Comparison of ENCODE assay signal across 27 cellular contexts in the genomic region with DNA sequence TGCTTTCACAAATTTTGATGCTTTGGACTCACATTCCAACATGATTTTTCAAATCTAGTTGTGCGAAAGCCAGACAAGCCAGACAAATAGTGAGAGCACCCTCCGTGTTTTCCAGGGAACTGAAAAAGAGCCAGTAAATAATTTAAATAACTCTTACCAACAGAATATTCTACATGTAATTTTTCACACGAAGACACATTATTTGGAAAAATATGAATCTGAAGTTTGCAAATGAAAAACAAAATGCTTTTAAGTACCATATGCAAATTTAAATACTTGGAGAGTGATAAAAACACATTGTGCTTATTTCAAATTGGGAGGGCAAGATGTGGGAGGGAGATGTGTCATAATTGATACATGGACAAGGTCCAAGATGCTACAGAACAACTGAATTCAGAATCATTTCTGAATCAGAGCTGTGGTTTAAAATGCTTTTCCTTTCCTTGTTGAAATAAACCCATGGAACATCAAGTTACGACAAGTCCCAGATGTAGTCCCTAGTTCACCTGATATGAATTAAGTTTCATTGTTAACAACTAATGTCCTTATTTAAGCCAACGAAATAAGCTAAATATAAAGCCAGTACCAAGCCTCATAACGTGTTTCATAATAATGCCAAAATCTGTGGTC.
A peak's percentile ranks its signal among the peaks of the same experiment; 100 is the strongest.
DNase-seq lines count a peak whose midpoint lies in the region; ATAC-seq and TF ChIP-seq lines count a peak whose summit lies in the region.
"Had no signal": no experiment of that assay in that cellular context is flagged by ENCODE, and none has a peak within 500 bp of the region (broad histone marks: within the 10 kb centered on the region; RNA-seq: fewer than 3 reads in every experiment).

No MANE protein-coding gene starts in this region.

- H3K9me3 Mint-ChIP-seq in activated CD4-positive, alpha-beta T cell treated with anti-CD3 and anti-CD28 coated beads for 36 hours (ENCODE audit: low read depth), result peaks cover 2% of the 10 kb centered on the region
- H3K9me3 Mint-ChIP-seq: activated CD4-positive, alpha-beta T cell treated with anti-CD3 and anti-CD28 coated beads, Interleukin-2, amount 10 ng/mL, durations not matched to agents 7 days and 5 days; dendritic cell treated with granulocyte-macrophage colony-stimulating factor and Interleukin-4, amounts not matched to agents 40 ng/mL and 50 ng/mL, for 4 days; natural killer cell treated with Interleukin-12 subunit alpha and Interleukin-12 subunit beta and Interleukin-15 and Interleukin-18, amount 100 ng/mL, for 72 hours; T-helper 2 cell treated with Interferon-gamma antibody and Interleukin-4, amounts not matched to agents 5 μg/mL and 100 μg/mL, for 36 hours; type B pancreatic cell had no signal

- H3K27ac ChIP-seq in mammary epithelial cell (ENCODE audit: insufficient read depth, low read depth, low read length) (peak overlapping the region; percentile 70), foreskin keratinocyte (peak overlapping the region; percentile 72)
- H3K27ac ChIP-seq: cardiac muscle cell, ovary, VCaP had no signal

- 12% methylated on average over 6 of the region's 6 CpGs for WGBS in mammary epithelial cell (ENCODE audit: low coverage, missing lambda C conversion rate)

- no peaks in the 10 kb centered on the region for H4K20me1 ChIP-seq in mammary epithelial cell (ENCODE audit: insufficient read depth, low read length)

- no peaks in the 10 kb centered on the region for H3K27me3 ChIP-seq in mammary epithelial cell (ENCODE audit: insufficient read depth, low read length)
- no peaks in the 10 kb centered on the region for H3K27me3 ChIP-seq in foreskin keratinocyte
- H3K27me3 ChIP-seq: ovary had no signal

- DNase-seq in LHCN-M2 (ENCODE audit: low read depth) (peak; percentile 19), mammary epithelial cell (peak; percentile 93), foreskin keratinocyte (peak; percentile 80 to 92), superior temporal gyrus (ENCODE audit: extremely low spot score) (peak; percentile 84), NCI-H2107 treated with DMSO at 0.1 percent for 48 hours (lab: John Stamatoyannopoulos, UW; ENCODE audit: unreplicated experiment) (no peak)
- no peak for DNase-seq in activated CD4-positive, alpha-beta T cell treated with anti-CD3 and anti-CD28 coated beads for 36 hours
- DNase-seq: activated CD4-positive, alpha-beta T cell treated with anti-CD3 and anti-CD28 coated beads, Interleukin-2, amount 10 ng/mL, durations not matched to agents 7 days and 5 days; activated naive CD4-positive, alpha-beta T cell; activated T-cell treated with anti-CD3 and anti-CD28 coated beads, Interleukin-2, amount 50 U/mL, for 48 hours; CD4-positive, CD25-positive, alpha-beta regulatory T cell; foreskin melanocyte; KBM-7; NCI-H1436 treated with DMSO at 0.1 percent for 48 hours; NCI-H2171; NCI-H524; ovary; right cardiac atrium; RPMI8226; stimulated activated CD4-positive, alpha-beta T cell treated with anti-CD3 and anti-CD28 coated beads, Interleukin-15, amount 100 ng/mL, for 24 hours; stimulated activated naive CD8-positive, alpha-beta T cell treated with anti-CD3 and anti-CD28 coated beads, Interleukin-15, amount 100 ng/mL, for 72 hours had no signal

- CTCF ChIA-PET in mammary epithelial cell (lab: Charles Lee; ENCODE audit: low non-redundant PET), result interaction anchor here (0.7 kb wide), 1 partner anchor 135 kb away, joined by 3 read pairs; no protein-coding TSS in a partner anchor
- CTCF ChIA-PET in activated CD4-positive, alpha-beta T cell treated with anti-CD3 and anti-CD28 coated beads for 36 hours (lab: Charles Lee), result interaction anchor here (0.6 to 0.7 kb wide), 2 partner anchors 47 to 139 kb away, joined by 3 read pairs; no protein-coding TSS in a partner anchor

- POLR2A ChIA-PET in activated CD4-positive, alpha-beta T cell treated with anti-CD3 and anti-CD28 coated beads for 36 hours (lab: Charles Lee), result no interaction called here

- H3K4me1 ChIP-seq in mammary epithelial cell (ENCODE audit: insufficient read depth, low read length) (peaks cover 23% of the 10 kb centered on the region), foreskin keratinocyte (peaks cover 23% of the 10 kb centered on the region)

- BruUV-seq in mammary epithelial cell (replicated peaks; lab: Mats Ljungman, UMichigan), result no TSS peak

- H3K4me3 Mint-ChIP-seq in activated CD4-positive, alpha-beta T cell treated with anti-CD3 and anti-CD28 coated beads for 36 hours, result no peak overlapping the region
- H3K4me3 Mint-ChIP-seq: activated CD4-positive, alpha-beta T cell treated with anti-CD3 and anti-CD28 coated beads, Interleukin-2, amount 10 ng/mL, durations not matched to agents 7 days and 5 days; CD4-positive, CD25-positive, alpha-beta regulatory T cell; dendritic cell treated with granulocyte-macrophage colony-stimulating factor and Interleukin-4, amounts not matched to agents 40 ng/mL and 50 ng/mL, for 4 days; natural killer cell treated with Interleukin-12 subunit alpha and Interleukin-12 subunit beta and Interleukin-15 and Interleukin-18, amount 100 ng/mL, for 72 hours; stimulated activated naive CD8-positive, alpha-beta T cell treated with anti-CD3 and anti-CD28 coated beads, Interleukin-15, amount 100 ng/mL, for 72 hours; T-helper 2 cell treated with Interferon-gamma antibody and Interleukin-4, amounts not matched to agents 5 μg/mL and 100 μg/mL, for 36 hours; type B pancreatic cell had no signal

- peak overlapping the region in 2 of 3 experiments; percentile 8 to 24 for H3K4me3 ChIP-seq in mammary epithelial cell (replicated peaks in 1 of 3; ENCODE audit: insufficient read depth in 1 of 3, low read depth in 2 of 3, low read length in 3 of 3)
- H3K4me3 ChIP-seq: cardiac muscle cell, ovary had no signal

- ATAC-seq in foreskin keratinocyte (peak; percentile 85), GM21825 (IDR thresholded peaks at IDR 0.05; ENCODE audit: unreplicated experiment) (no peak)
- no peak for ATAC-seq in activated CD4-positive, alpha-beta T cell treated with anti-CD3 and anti-CD28 coated beads for 36 hours
- ATAC-seq: natural killer cell treated with Interleukin-12 subunit alpha and Interleukin-12 subunit beta and Interleukin-15 and Interleukin-18, amount 100 ng/mL, for 72 hours; right cardiac atrium; stimulated activated naive CD8-positive, alpha-beta T cell treated with anti-CD3 and anti-CD28 coated beads, Interleukin-15, amount 100 ng/mL, for 72 hours had no signal

- H3K4me1 Mint-ChIP-seq in activated CD4-positive, alpha-beta T cell treated with anti-CD3 and anti-CD28 coated beads for 36 hours, result no peaks in the 10 kb centered on the region
- H3K4me1 Mint-ChIP-seq: activated CD4-positive, alpha-beta T cell treated with anti-CD3 and anti-CD28 coated beads, Interleukin-2, amount 10 ng/mL, durations not matched to agents 7 days and 5 days; CD4-positive, CD25-positive, alpha-beta regulatory T cell; stimulated activated naive CD8-positive, alpha-beta T cell treated with anti-CD3 and anti-CD28 coated beads, Interleukin-15, amount 100 ng/mL, for 72 hours had no signal

- no peak overlapping the region for H3K9ac ChIP-seq in mammary epithelial cell (ENCODE audit: insufficient read depth, low read length)

- no peaks in the 10 kb centered on the region for H3K79me2 ChIP-seq in mammary epithelial cell (ENCODE audit: insufficient read depth, low read length)

- no peaks in the 10 kb centered on the region for H3K36me3 Mint-ChIP-seq in activated CD4-positive, alpha-beta T cell treated with anti-CD3 and anti-CD28 coated beads for 36 hours (ENCODE audit: low read depth)
- H3K36me3 Mint-ChIP-seq: CD4-positive, CD25-positive, alpha-beta regulatory T cell; natural killer cell treated with Interleukin-12 subunit alpha and Interleukin-12 subunit beta and Interleukin-15 and Interleukin-18, amount 100 ng/mL, for 72 hours; type B pancreatic cell had no signal

- no peaks in the 10 kb centered on the region for H3K36me3 ChIP-seq in mammary epithelial cell (ENCODE audit: insufficient read depth, low read length)
- H3K36me3 ChIP-seq: cardiac muscle cell, ovary had no signal

- dilution Hi-C loops in mammary epithelial cell (cut with HindIII; ENCODE audit: low sequenced_read_pairs), result no loop called here

- TF ChIP-seq CTCF in mammary epithelial cell (conservative IDR thresholded peaks at IDR 0.05 in 1 of 2, IDR thresholded peaks at IDR 0.05 in 1 of 2; ENCODE audit: extremely low read depth in 1 of 2, insufficient read depth in 1 of 2, low read depth in 1 of 2, low read length in 2 of 2) (no peak), foreskin keratinocyte (conservative IDR thresholded peaks at IDR 0.05) (no peak)

- intact Hi-C loops in mammary epithelial cell (cut with micrococcal nuclease), result loop anchor here (10.0 kb wide), 3 partner anchors 243 to 1117 kb away; no protein-coding TSS in a partner anchor
- intact Hi-C loops in activated CD4-positive, alpha-beta T cell treated with anti-CD3 and anti-CD28 coated beads for 36 hours (cut with DNase I, micrococcal nuclease), result no loop called here

- H3K27me3 Mint-ChIP-seq in activated CD4-positive, alpha-beta T cell treated with anti-CD3 and anti-CD28 coated beads for 36 hours, result no peaks in the 10 kb centered on the region
- H3K27me3 Mint-ChIP-seq: activated CD4-positive, alpha-beta T cell treated with anti-CD3 and anti-CD28 coated beads, Interleukin-2, amount 10 ng/mL, durations not matched to agents 7 days and 5 days; CD4-positive, CD25-positive, alpha-beta regulatory T cell; dendritic cell treated with granulocyte-macrophage colony-stimulating factor and Interleukin-4, amounts not matched to agents 40 ng/mL and 50 ng/mL, for 4 days; natural killer cell treated with Interleukin-12 subunit alpha and Interleukin-12 subunit beta and Interleukin-15 and Interleukin-18, amount 100 ng/mL, for 72 hours; stimulated activated naive CD8-positive, alpha-beta T cell treated with anti-CD3 and anti-CD28 coated beads, Interleukin-15, amount 100 ng/mL, for 72 hours had no signal

- peak overlapping the region; percentile 61 for H2AFZ ChIP-seq in mammary epithelial cell (ENCODE audit: low read depth, low read length)

- in situ Hi-C loops in mammary epithelial cell (cut with MboI; ENCODE audit: low sequenced_read_pairs in 2 of 2), result no loop called here

- no peaks in the 10 kb centered on the region for H3K9me3 ChIP-seq in mammary epithelial cell (replicated peaks; ENCODE audit: insufficient read depth, low read length)
- H3K9me3 ChIP-seq: ovary had no signal

- H3K4me2 ChIP-seq in mammary epithelial cell (ENCODE audit: insufficient read depth, low read depth, low read length), result peak overlapping the region; percentile 83

- no peak overlapping the region for H3K27ac Mint-ChIP-seq in activated CD4-positive, alpha-beta T cell treated with anti-CD3 and anti-CD28 coated beads for 36 hours
- H3K27ac Mint-ChIP-seq: activated CD4-positive, alpha-beta T cell treated with anti-CD3 and anti-CD28 coated beads, Interleukin-2, amount 10 ng/mL, durations not matched to agents 7 days and 5 days; CD4-positive, CD25-positive, alpha-beta regulatory T cell; dendritic cell treated with granulocyte-macrophage colony-stimulating factor and Interleukin-4, amounts not matched to agents 40 ng/mL and 50 ng/mL, for 4 days; natural killer cell treated with Interleukin-12 subunit alpha and Interleukin-12 subunit beta and Interleukin-15 and Interleukin-18, amount 100 ng/mL, for 72 hours; stimulated activated naive CD8-positive, alpha-beta T cell treated with anti-CD3 and anti-CD28 coated beads, Interleukin-15, amount 100 ng/mL, for 72 hours; T-helper 2 cell treated with Interferon-gamma antibody and Interleukin-4, amounts not matched to agents 5 μg/mL and 100 μg/mL, for 36 hours; type B pancreatic cell had no signal

Comparison
In these comparisons a context has a peak if more than half of its experiments do, and no peak if none do; other contexts are left out.
1. DNase-seq: peak in LHCN-M2 (single experiment), mammary epithelial cell (single experiment), foreskin keratinocyte (2 of 2) and superior temporal gyrus (single experiment); none in NCI-H2107 treated with DMSO at 0.1 percent for 48 hours (single experiment) and activated CD4-positive, alpha-beta T cell treated with anti-CD3 and anti-CD28 coated beads for 36 hours (single experiment).